ENCODE assay signal across 1 cellular context in the genomic region with DNA sequence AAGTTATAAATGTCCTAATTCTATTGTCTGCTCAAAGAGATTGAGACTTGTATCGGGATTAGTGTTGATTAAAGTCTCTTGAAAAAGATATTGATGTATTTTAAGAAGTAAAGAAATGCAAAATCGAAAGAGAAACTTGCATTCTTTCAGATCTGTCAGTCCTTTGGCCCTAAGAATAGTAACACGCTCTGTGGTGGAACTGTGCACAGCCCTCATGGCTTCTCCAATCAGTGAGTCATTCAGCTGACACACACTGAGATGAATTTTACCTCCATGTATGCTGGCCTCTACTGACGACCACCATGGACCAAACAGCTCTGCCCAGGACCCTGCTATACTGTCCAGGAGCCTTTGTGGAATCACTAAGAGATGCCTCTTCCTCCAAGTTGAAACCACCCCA.
TF ChIP-seq lines count a peak whose summit lies in the region.

No MANE protein-coding gene starts in this region.

TF ChIP-seq in GM12878, 131 proteins besides CTCF, POLR2A, EP300 and RAD21 (continued from another document):
- TF ChIP-seq ESRRA (IDR thresholded peaks at IDR 0.05; ENCODE audit: low read length): no peak
- TF ChIP-seq POLR2AphosphoS5 (IDR thresholded peaks at IDR 0.05; ENCODE audit: low read length): no peak
- no peak for TF ChIP-seq HDAC6 (IDR thresholded peaks at IDR 0.05; ENCODE audit: unreplicated experiment)
- TF ChIP-seq HDAC2 (IDR thresholded peaks at IDR 0.05): no peak
- TF ChIP-seq IRF4 (IDR thresholded peaks at IDR 0.05; ENCODE audit: low read depth, low read length): no peak
